8 cellular contexts compared by ENCODE assay signal in the genomic region with DNA sequence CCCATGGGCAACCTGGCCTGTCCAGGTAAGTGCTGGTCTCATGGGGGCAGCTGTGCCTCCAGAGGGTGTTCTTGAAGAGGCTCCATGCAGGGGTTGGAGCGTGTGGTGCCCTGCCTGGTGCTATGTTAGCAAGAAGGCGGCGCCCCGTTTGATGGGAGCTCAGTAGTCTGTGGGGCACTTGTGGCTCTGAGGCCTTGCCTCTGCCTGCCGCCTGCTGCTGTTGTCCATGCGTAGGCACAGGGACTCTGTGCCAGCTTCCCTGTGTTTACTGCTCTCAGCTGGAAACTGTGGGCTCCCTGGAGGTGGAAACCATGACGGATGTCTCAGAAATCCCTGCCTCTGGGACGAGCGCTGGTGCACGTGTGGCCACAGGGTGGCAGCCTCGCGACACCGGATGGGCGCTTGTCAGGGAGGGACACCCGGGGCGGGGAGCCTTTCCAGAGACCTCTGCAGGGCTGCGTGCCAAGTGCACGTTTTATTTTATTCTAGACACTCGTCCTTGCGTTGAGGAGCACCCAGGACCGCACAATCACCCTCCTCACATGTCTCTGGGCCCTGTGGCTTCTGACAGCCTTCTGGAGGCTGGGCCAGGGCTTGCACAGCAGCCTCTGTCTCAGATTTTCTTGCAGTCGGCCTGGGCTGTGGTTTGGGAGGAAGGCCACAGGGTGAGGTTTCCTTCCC. TPM values are rescaled to one million over a fixed set of nuclear protein-coding genes. Genes with fewer than 3 reads are reported as not detected.
DNase-seq lines count a peak whose midpoint lies in the region; ATAC-seq, FAIRE-seq and TF ChIP-seq lines count a peak whose summit lies in the region.

No MANE protein-coding gene starts in this region.

- H2BK15ac ChIP-seq in IMR-90 (ENCODE audit: low read depth, low read length): no peak overlapping the region

- H4K20me1 ChIP-seq in IMR-90 (ENCODE audit: insufficient read depth, low read length): peaks cover 59% of the 10 kb centered on the region
- peaks cover 4% of the 10 kb centered on the region; the same call in 1 of the 2 replicates for H4K20me1 ChIP-seq in OCI-LY3 (ENCODE audit: insufficient read depth, low read length)
- H4K20me1 ChIP-seq in endothelial cell of umbilical vein (replicated peaks; ENCODE audit: control insufficient read depth, extremely low read depth, insufficient read depth, low read length): no peaks in the 10 kb centered on the region

- peak overlapping the region; percentile 33; the same call in 1 of the 2 replicates for H2AK5ac ChIP-seq in IMR-90 (ENCODE audit: low read depth, low read length)

- no peak overlapping the region for H4K8ac ChIP-seq in IMR-90 (ENCODE audit: low read depth in 2 of 2, low read length in 2 of 2)

- no peak overlapping the region for H2BK20ac ChIP-seq in IMR-90 (ENCODE audit: low read depth, low read length)

- H3K4me3 ChIP-seq in IMR-90 (ENCODE audit: insufficient read depth, low read depth, low read length): no peak overlapping the region
- peak overlapping the region; percentile 31 for H3K4me3 ChIP-seq in OCI-LY3 (ENCODE audit: low read length)
- no peak overlapping the region for H3K4me3 ChIP-seq in endothelial cell of umbilical vein (replicated peaks in 1 of 3; ENCODE audit: insufficient read depth in 1 of 3, low read depth in 1 of 3, low read length in 3 of 3)
- no peak overlapping the region for H3K4me3 ChIP-seq in mucosa of descending colon

- H3K4me1 ChIP-seq in IMR-90 (ENCODE audit: control insufficient read depth, insufficient read depth, low read length) (peaks cover 38% of the 10 kb centered on the region), OCI-LY3 (ENCODE audit: low read length) (peaks cover 60% of the 10 kb centered on the region), endothelial cell of umbilical vein (ENCODE audit: control insufficient read depth, extremely low read depth, insufficient read depth, low read length) (peaks cover 8% of the 10 kb centered on the region), mucosa of descending colon (ENCODE audit: low read depth) (peaks cover 21% of the 10 kb centered on the region)

- dilution Hi-C loops in IMR-90 (cut with HindIII; ENCODE audit: low sequenced_read_pairs, unreplicated experiment): no loop called here
- dilution Hi-C loops in endothelial cell of umbilical vein (cut with MboI; ENCODE audit: extremely low pct_ligation_motif_present, low sequenced_read_pairs): no loop called here

- no peak overlapping the region for H4K91ac ChIP-seq in IMR-90 (ENCODE audit: insufficient read depth, low read depth, low read length)

- no peak overlapping the region for H3K9ac ChIP-seq in IMR-90 (ENCODE audit: low read depth, low read length)
- H3K9ac ChIP-seq in OCI-LY3 (ENCODE audit: low read length): peak overlapping the region; percentile 82
- no peak overlapping the region for H3K9ac ChIP-seq in endothelial cell of umbilical vein (replicated peaks; ENCODE audit: extremely low read depth, insufficient read depth, low read length)

- H2AK9ac ChIP-seq in IMR-90 (replicated peaks; ENCODE audit: low read depth, low read length, poor library complexity): peak overlapping the region; percentile 90

- in situ Hi-C loops in IMR-90 (cut with MboI; ENCODE audit: low sequenced_read_pairs): loop anchor here (5.0 to 10.0 kb wide), 2 partner anchors 185 to 322 kb away; partner anchors contain the start of genes ARF1 and WNT9A

- TF ChIP-seq CTCF in IMR-90 (conservative IDR thresholded peaks at IDR 0.05; ENCODE audit: low read depth, low read length) (peak; percentile 92), OCI-LY3 (IDR thresholded peaks at IDR 0.05; ENCODE audit: low read depth, low read length) (peak; percentile 95), endothelial cell of umbilical vein (IDR thresholded peaks at IDR 0.05; ENCODE audit: extremely low read depth in 1 of 2, insufficient read depth in 1 of 2, low read depth in 1 of 2, low read length in 2 of 2) (peak; percentile 77 to 89), mucosa of descending colon (IDR thresholded peaks at IDR 0.05) (peak; percentile 80)

- peak; percentile 71 for ATAC-seq in GM21619 (IDR thresholded peaks at IDR 0.05; ENCODE audit: unreplicated experiment)
- ATAC-seq in IMR-90 (ENCODE audit: low read depth): peak; percentile 74
- ATAC-seq in mucosa of descending colon: peak; percentile 86

- peaks cover 31% of the 10 kb centered on the region for H3K9me1 ChIP-seq in IMR-90 (ENCODE audit: insufficient read depth, low read length)
- H3K9me1 ChIP-seq in endothelial cell of umbilical vein (replicated peaks; ENCODE audit: control insufficient read depth, extremely low read depth, insufficient read depth, low read length): no peaks in the 10 kb centered on the region

- peak; percentile 97 for FAIRE-seq in endothelial cell of umbilical vein (lab: Jason Lieb, UNC)

- DNase-seq in DMS114 treated with DMSO at 0.1 percent for 48 hours (lab: John Stamatoyannopoulos, UW; ENCODE audit: unreplicated experiment) (peak; percentile 36), IMR-90 (peak; percentile 69), endothelial cell of umbilical vein (ENCODE audit: low read depth, low spot score) (peak; percentile 76), mucosa of descending colon (peak; percentile 89 to 91 (median 89))
- peak; percentile 86 for DNase-seq in activated CD8-positive, alpha-beta memory T cell treated with anti-CD3 and anti-CD28 coated beads, Interleukin-2, amount 50 U/mL, for 4 hours
- DNase-seq in stimulated activated CD8-positive, alpha-beta memory T cell treated with anti-CD3 and anti-CD28 coated beads, Interleukin-4, amount 100 ng/mL, for 24 hours (ENCODE audit: low read depth): peak; percentile 72

- H3K4ac ChIP-seq in IMR-90 (ENCODE audit: low read depth, low read length): peak overlapping the region; percentile 48; the same call in 1 of the 2 replicates

- no peak overlapping the region for H3K14ac ChIP-seq in IMR-90 (replicated peaks; ENCODE audit: low read depth, low read length)

- H2BK120ac ChIP-seq in IMR-90 (ENCODE audit: low read depth, low read length): no peak overlapping the region; the same call in 1 of the 2 replicates

- H2AFZ ChIP-seq in IMR-90 (replicated peaks; ENCODE audit: low read length, poor library complexity) (peak overlapping the region; percentile 86), OCI-LY3 (ENCODE audit: low read depth, low read length) (no peak overlapping the region), endothelial cell of umbilical vein (ENCODE audit: low read depth, low read length) (no peak overlapping the region)

- BruUV-seq in IMR-90 (replicated peaks; lab: Mats Ljungman, UMichigan): no TSS peak
- BruUV-seq in endothelial cell of umbilical vein (replicated peaks; lab: Mats Ljungman, UMichigan): no TSS peak

- H2BK5ac ChIP-seq in IMR-90 (ENCODE audit: low read depth, low read length, poor library complexity, severe bottlenecking): peak overlapping the region; percentile 5

- H3K9me3 ChIP-seq in IMR-90 (ENCODE audit: control insufficient read depth, insufficient read depth, low read length) (no peaks in the 10 kb centered on the region), OCI-LY3 (ENCODE audit: insufficient read depth, low read length) (peaks cover 12% of the 10 kb centered on the region; the same call in 1 of the 2 replicates), endothelial cell of umbilical vein (replicated peaks; ENCODE audit: control insufficient read depth, insufficient read depth, low read length) (no peaks in the 10 kb centered on the region), mucosa of descending colon (no peaks in the 10 kb centered on the region)

- H3K23ac ChIP-seq in IMR-90 (ENCODE audit: low read depth, low read length): peak overlapping the region; percentile 31; the same call in 1 of the 2 replicates

- H3K79me1 ChIP-seq in IMR-90 (ENCODE audit: low read depth in 1 of 2, low read length in 2 of 2): peaks cover 25 to 86% of the 10 kb centered on the region in 2 experiments; a peak in 3 of 4 replicates

- POLR2A ChIA-PET in IMR-90 (lab: Charles Lee; ENCODE audit: unreplicated experiment): no interaction called here
- POLR2A ChIA-PET in endothelial cell of umbilical vein (lab: Charles Lee): no interaction called here

- intact Hi-C loops in IMR-90 (cut with micrococcal nuclease) (loop anchor here (1.0 to 5.0 kb wide), 2 partner anchors 184 to 320 kb away; partner anchors contain the start of gene ARF1), endothelial cell of umbilical vein (cut with micrococcal nuclease) (loop anchor here (1.0 to 5.0 kb wide), 5 partner anchors 26 to 310 kb away; no protein-coding TSS in a partner anchor), mucosa of descending colon (cut with DNase I, micrococcal nuclease) (loop anchor here in 1 of 2 donors (5.0 to 10.0 kb wide), 2 partner anchors 185 to 278 kb away; partner anchors contain the start of gene WNT9A)

- H3K79me2 ChIP-seq in OCI-LY3 (ENCODE audit: low read length) (peaks cover 87% of the 10 kb centered on the region), endothelial cell of umbilical vein (ENCODE audit: control insufficient read depth, insufficient read depth, low read length) (no peaks in the 10 kb centered on the region)

- H3K27me3 ChIP-seq in IMR-90 (ENCODE audit: control insufficient read depth, insufficient read depth, low read length): no peaks in the 10 kb centered on the region
- no peaks in the 10 kb centered on the region for H3K27me3 ChIP-seq in OCI-LY3 (ENCODE audit: low read depth, low read length)
- H3K27me3 ChIP-seq in endothelial cell of umbilical vein (ENCODE audit: control insufficient read depth in 2 of 2, insufficient read depth in 2 of 2, low read length in 2 of 2): no peaks in the 10 kb centered on the region

- no peak overlapping the region for H3K56ac ChIP-seq in IMR-90 (ENCODE audit: extremely low read depth, insufficient read depth, low read length)

- peak; percentile 93 for TF ChIP-seq RAD21 in IMR-90 (IDR thresholded peaks at IDR 0.05; ENCODE audit: low read length)

- H3K36me3 ChIP-seq in IMR-90 (ENCODE audit: control insufficient read depth, insufficient read depth, low read length) (peaks cover 26% of the 10 kb centered on the region), OCI-LY3 (replicated peaks; ENCODE audit: low read depth, low read length) (peaks cover 82% of the 10 kb centered on the region), endothelial cell of umbilical vein (ENCODE audit: control insufficient read depth in 2 of 2, extremely low read depth in 1 of 2, insufficient read depth in 2 of 2, low read length in 2 of 2) (peaks cover 5 to 27% of the 10 kb centered on the region in 2 experiments), mucosa of descending colon (ENCODE audit: low read depth) (no peaks in the 10 kb centered on the region)

- no peak overlapping the region for H4K5ac ChIP-seq in IMR-90 (ENCODE audit: low read depth, low read length)

- WGBS in IMR-90 (ENCODE audit: extremely low coverage in 2 of 2, insufficient read length in 1 of 2), 2 experiments: 6% methylated on average over 8 of the region's 22 CpGs; no CpG with 5 or more reads in 1 of the 2 experiments

- CTCF ChIA-PET in IMR-90 (lab: Yijun Ruan, JAX): interaction anchor here (0.6 to 2.0 kb wide), 5 partner anchors 13 to 249 kb away, joined by 3 to 7 read pairs (median 5); no protein-coding TSS in a partner anchor
- CTCF ChIA-PET in endothelial cell of umbilical vein (lab: Charles Lee): interaction anchor here (0.7 to 3.2 kb wide), 12 partner anchors 10 to 281 kb away, joined by 3 to 18 read pairs (median 4); partner anchors contain the start of gene WNT9A

- no peak overlapping the region for H3K18ac ChIP-seq in IMR-90 (ENCODE audit: low read depth, low read length)

- H3K4me2 ChIP-seq in IMR-90 (ENCODE audit: low read depth, low read length): peak overlapping the region; percentile 23; the same call in 1 of the 2 replicates
- H3K4me2 ChIP-seq in OCI-LY3 (ENCODE audit: low read length): peak overlapping the region; percentile 81
- no peak overlapping the region for H3K4me2 ChIP-seq in endothelial cell of umbilical vein (ENCODE audit: insufficient read depth, low read length)

- H3K27ac ChIP-seq in IMR-90 (ENCODE audit: insufficient read depth, low read length): peak overlapping the region; percentile 7; the same call in 1 of the 2 replicates
- peak overlapping the region; percentile 99 for H3K27ac ChIP-seq in OCI-LY3 (ENCODE audit: low read length)
- H3K27ac ChIP-seq in endothelial cell of umbilical vein (ENCODE audit: insufficient read depth, low read depth, low read length): no peak overlapping the region

- no peak for TF ChIP-seq POLR2A in IMR-90 (IDR thresholded peaks at IDR 0.05; ENCODE audit: low read depth, low read length)
- TF ChIP-seq POLR2A in endothelial cell of umbilical vein (IDR thresholded peaks at IDR 0.05; ENCODE audit: low read depth, low read length): no peak

RNA-seq across cellular contexts. Expression of gene SNAP47, which starts 27.1 kb away (rescaled TPM):
- total RNA-seq in IMR-90 (2012; rRNA removed) (65.3 and 72.9 TPM in 2 replicates), endothelial cell of umbilical vein (24.0 and 25.3 TPM in 2 replicates), mucosa of descending colon (10 to 100 TPM; 16.4 to 31.9 (median 27.6) TPM)
- polyA plus RNA-seq in IMR-90 (2012; rRNA removed) (39.4 and 39.5 TPM in 2 replicates), endothelial cell of umbilical vein (26.5 and 32.7 TPM in 2 replicates)
- 46.6 and 52.1 TPM in 2 replicates for polyA plus RNA-seq in IMR-90 (2012; cell fraction: cytosol; rRNA removed)
- 28.6 and 37.2 TPM in 2 replicates for polyA plus RNA-seq in IMR-90 (2012; cell fraction: nucleus; rRNA removed; ENCODE audit: low replicate concordance)
- polyA plus RNA-seq in endothelial cell of umbilical vein (2011; cell fraction: cytosol; rRNA removed): 30.5 and 33.1 TPM in 2 replicates
- polyA plus RNA-seq in endothelial cell of umbilical vein (2011; cell fraction: nucleus; rRNA removed): 23.6 and 25.3 TPM in 2 replicates
- 20.3 and 25.5 TPM in 2 replicates for polyA plus RNA-seq in endothelial cell of umbilical vein (2012)
- polyA minus RNA-seq in endothelial cell of umbilical vein: 20.4 and 24.8 TPM in 2 replicates
- 18.2 TPM for polyA minus RNA-seq in endothelial cell of umbilical vein (2011; cell fraction: cytosol; rRNA and poly(A)+ RNA removed)
- 18.4 and 18.7 TPM in 2 replicates for polyA minus RNA-seq in endothelial cell of umbilical vein (2011; cell fraction: nucleus; rRNA and poly(A)+ RNA removed)

RNA-seq across cellular contexts. Expression of gene JMJD4, which starts 27.3 kb away (rescaled TPM):
- total RNA-seq in IMR-90 (2012; rRNA removed) (26.7 and 28.5 TPM in 2 replicates), endothelial cell of umbilical vein (15.2 and 17.3 TPM in 2 replicates), mucosa of descending colon (10 to 100 TPM; 12.3 to 18.1 (median 13.8) TPM)
- polyA plus RNA-seq in IMR-90 (2012; rRNA removed) (23.5 and 24.6 TPM in 2 replicates), endothelial cell of umbilical vein (31.2 and 39.3 TPM in 2 replicates)
- 15.0 and 26.0 TPM in 2 replicates for polyA plus RNA-seq in IMR-90 (2012; cell fraction: cytosol; rRNA removed)
- 26.9 and 58.9 TPM in 2 replicates for polyA plus RNA-seq in IMR-90 (2012; cell fraction: nucleus; rRNA removed; ENCODE audit: low replicate concordance)
- 17.6 and 20.1 TPM in 2 replicates for polyA plus RNA-seq in endothelial cell of umbilical vein (2011; cell fraction: cytosol; rRNA removed)
- 21.1 and 25.2 TPM in 2 replicates for polyA plus RNA-seq in endothelial cell of umbilical vein (2011; cell fraction: nucleus; rRNA removed)
- 10.9 and 13.1 TPM in 2 replicates for polyA plus RNA-seq in endothelial cell of umbilical vein (2012)
- 42.2 and 46.1 TPM in 2 replicates for polyA minus RNA-seq in endothelial cell of umbilical vein
- polyA minus RNA-seq in endothelial cell of umbilical vein (2011; cell fraction: cytosol; rRNA and poly(A)+ RNA removed): 20.7 TPM
- 29.0 and 35.4 TPM in 2 replicates for polyA minus RNA-seq in endothelial cell of umbilical vein (2011; cell fraction: nucleus; rRNA and poly(A)+ RNA removed)

RNA-seq across cellular contexts. Expression of gene PRSS38, which starts 53.1 kb away (rescaled TPM):
- total RNA-seq in IMR-90 (2012; rRNA removed): not detected in 2 replicates
- polyA plus RNA-seq in IMR-90 (2012; rRNA removed): not detected in 2 replicates
- polyA plus RNA-seq in IMR-90 (2012; cell fraction: cytosol; rRNA removed): not detected in 2 replicates
- polyA plus RNA-seq in IMR-90 (2012; cell fraction: nucleus; rRNA removed; ENCODE audit: low replicate concordance): not detected in 2 replicates
- not detected in 2 replicates for total RNA-seq in endothelial cell of umbilical vein
- polyA plus RNA-seq in endothelial cell of umbilical vein: not detected in 2 replicates
- not detected in 2 replicates for polyA plus RNA-seq in endothelial cell of umbilical vein (2011; cell fraction: cytosol; rRNA removed)
- not detected in 2 replicates for polyA plus RNA-seq in endothelial cell of umbilical vein (2011; cell fraction: nucleus; rRNA removed)
- polyA plus RNA-seq in endothelial cell of umbilical vein (2012): not detected in 2 replicates
- polyA minus RNA-seq in endothelial cell of umbilical vein: not detected in 2 replicates
- not detected for polyA minus RNA-seq in endothelial cell of umbilical vein (2011; cell fraction: cytosol; rRNA and poly(A)+ RNA removed)
- polyA minus RNA-seq in endothelial cell of umbilical vein (2011; cell fraction: nucleus; rRNA and poly(A)+ RNA removed): not detected in 2 replicates
- not detected for total RNA-seq in mucosa of descending colon

Comparison
In these comparisons a context has a peak if more than half of its experiments do, and no peak if none do; other contexts are left out.
1. DNase-seq: peak in every context shown above with its lines; median percentile 89 in mucosa of descending colon; 86 in activated CD8-positive, alpha-beta memory T cell treated with anti-CD3 and anti-CD28 coated beads, Interleukin-2, amount 50 U/mL, for 4 hours; 76 in endothelial cell of umbilical vein; 72 in stimulated activated CD8-positive, alpha-beta memory T cell treated with anti-CD3 and anti-CD28 coated beads, Interleukin-4, amount 100 ng/mL, for 24 hours; 69 in IMR-90; 36 in DMS114 treated with DMSO at 0.1 percent for 48 hours.